ENCODE assay signal across 2 cellular contexts in the genomic region with DNA sequence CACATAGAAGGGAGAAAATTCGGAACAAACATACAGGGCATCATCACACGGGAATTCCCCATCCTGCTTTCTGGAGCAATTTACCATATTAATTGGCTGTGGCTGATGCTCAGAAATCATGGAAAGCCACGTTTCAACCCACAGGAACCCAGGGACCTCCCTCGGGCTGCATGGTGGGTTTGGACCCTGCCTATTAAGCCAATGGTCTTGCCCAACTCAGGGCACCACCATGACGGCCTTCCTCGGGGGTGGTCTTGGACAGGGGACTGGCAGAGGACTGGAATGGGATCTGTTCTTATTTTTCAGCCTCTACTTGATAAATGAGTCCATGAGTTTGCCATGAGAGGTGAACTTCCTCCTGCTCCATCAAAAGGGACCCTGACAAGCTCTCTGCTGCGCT.
TF ChIP-seq lines count a peak whose summit lies in the region.

No MANE protein-coding gene starts in this region.

TF ChIP-seq in WTC11, 78 proteins besides CTCF, POLR2A, EP300 and RAD21 (continues in another document):
- TF ChIP-seq, protein P1, sequence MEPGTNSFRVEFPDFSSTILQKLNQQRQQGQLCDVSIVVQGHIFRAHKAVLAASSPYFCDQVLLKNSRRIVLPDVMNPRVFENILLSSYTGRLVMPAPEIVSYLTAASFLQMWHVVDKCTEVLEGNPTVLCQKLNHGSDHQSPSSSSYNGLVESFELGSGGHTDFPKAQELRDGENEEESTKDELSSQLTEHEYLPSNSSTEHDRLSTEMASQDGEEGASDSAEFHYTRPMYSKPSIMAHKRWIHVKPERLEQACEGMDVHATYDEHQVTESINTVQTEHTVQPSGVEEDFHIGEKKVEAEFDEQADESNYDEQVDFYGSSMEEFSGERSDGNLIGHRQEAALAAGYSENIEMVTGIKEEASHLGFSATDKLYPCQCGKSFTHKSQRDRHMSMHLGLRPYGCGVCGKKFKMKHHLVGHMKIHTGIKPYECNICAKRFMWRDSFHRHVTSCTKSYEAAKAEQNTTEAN (CRISPR knock-in tag; IDR thresholded peaks at IDR 0.05), result no peak
- TF ChIP-seq ZNF232 (CRISPR knock-in tag; IDR thresholded peaks at IDR 0.05), result no peak
- TF ChIP-seq JUN (CRISPR knock-in tag; IDR thresholded peaks at IDR 0.05), result no peak
- TF ChIP-seq, protein P2, sequence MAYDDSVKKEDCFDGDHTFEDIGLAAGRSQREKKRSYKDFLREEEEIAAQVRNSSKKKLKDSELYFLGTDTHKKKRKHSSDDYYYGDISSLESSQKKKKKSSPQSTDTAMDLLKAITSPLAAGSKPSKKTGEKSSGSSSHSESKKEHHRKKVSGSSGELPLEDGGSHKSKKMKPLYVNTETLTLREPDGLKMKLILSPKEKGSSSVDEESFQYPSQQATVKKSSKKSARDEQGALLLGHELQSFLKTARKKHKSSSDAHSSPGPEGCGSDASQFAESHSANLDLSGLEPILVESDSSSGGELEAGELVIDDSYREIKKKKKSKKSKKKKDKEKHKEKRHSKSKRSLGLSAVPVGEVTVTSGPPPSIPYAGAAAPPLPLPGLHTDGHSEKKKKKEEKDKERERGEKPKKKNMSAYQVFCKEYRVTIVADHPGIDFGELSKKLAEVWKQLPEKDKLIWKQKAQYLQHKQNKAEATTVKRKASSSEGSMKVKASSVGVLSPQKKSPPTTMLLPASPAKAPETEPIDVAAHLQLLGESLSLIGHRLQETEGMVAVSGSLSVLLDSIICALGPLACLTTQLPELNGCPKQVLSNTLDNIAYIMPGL (CRISPR knock-in tag; IDR thresholded peaks at IDR 0.05), result no peak
- TF ChIP-seq, protein P3, sequence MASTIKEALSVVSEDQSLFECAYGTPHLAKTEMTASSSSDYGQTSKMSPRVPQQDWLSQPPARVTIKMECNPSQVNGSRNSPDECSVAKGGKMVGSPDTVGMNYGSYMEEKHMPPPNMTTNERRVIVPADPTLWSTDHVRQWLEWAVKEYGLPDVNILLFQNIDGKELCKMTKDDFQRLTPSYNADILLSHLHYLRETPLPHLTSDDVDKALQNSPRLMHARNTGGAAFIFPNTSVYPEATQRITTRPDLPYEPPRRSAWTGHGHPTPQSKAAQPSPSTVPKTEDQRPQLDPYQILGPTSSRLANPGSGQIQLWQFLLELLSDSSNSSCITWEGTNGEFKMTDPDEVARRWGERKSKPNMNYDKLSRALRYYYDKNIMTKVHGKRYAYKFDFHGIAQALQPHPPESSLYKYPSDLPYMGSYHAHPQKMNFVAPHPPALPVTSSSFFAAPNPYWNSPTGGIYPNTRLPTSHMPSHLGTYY (CRISPR knock-in tag; IDR thresholded peaks at IDR 0.05), result no peak
- TF ChIP-seq NFATC4 (CRISPR knock-in tag; IDR thresholded peaks at IDR 0.05), result no peak
- TF ChIP-seq FOXJ3 (CRISPR knock-in tag; IDR thresholded peaks at IDR 0.05; ENCODE audit: borderline replicate concordance), result no peak
- no peak for TF ChIP-seq ZNF219 (CRISPR knock-in tag; IDR thresholded peaks at IDR 0.05; ENCODE audit: borderline replicate concordance)
- TF ChIP-seq, protein P4, sequence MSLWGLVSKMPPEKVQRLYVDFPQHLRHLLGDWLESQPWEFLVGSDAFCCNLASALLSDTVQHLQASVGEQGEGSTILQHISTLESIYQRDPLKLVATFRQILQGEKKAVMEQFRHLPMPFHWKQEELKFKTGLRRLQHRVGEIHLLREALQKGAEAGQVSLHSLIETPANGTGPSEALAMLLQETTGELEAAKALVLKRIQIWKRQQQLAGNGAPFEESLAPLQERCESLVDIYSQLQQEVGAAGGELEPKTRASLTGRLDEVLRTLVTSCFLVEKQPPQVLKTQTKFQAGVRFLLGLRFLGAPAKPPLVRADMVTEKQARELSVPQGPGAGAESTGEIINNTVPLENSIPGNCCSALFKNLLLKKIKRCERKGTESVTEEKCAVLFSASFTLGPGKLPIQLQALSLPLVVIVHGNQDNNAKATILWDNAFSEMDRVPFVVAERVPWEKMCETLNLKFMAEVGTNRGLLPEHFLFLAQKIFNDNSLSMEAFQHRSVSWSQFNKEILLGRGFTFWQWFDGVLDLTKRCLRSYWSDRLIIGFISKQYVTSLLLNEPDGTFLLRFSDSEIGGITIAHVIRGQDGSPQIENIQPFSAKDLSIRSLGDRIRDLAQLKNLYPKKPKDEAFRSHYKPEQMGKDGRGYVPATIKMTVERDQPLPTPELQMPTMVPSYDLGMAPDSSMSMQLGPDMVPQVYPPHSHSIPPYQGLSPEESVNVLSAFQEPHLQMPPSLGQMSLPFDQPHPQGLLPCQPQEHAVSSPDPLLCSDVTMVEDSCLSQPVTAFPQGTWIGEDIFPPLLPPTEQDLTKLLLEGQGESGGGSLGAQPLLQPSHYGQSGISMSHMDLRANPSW (CRISPR knock-in tag; conservative IDR thresholded peaks at IDR 0.05; ENCODE audit: low read depth), result no peak
- no peak for TF ChIP-seq NR3C1 (CRISPR knock-in tag; conservative IDR thresholded peaks at IDR 0.05; ENCODE audit: low read depth)
- no peak for TF ChIP-seq KAT7 (CRISPR knock-in tag; IDR thresholded peaks at IDR 0.05; ENCODE audit: borderline replicate concordance)
- TF ChIP-seq, protein P5, sequence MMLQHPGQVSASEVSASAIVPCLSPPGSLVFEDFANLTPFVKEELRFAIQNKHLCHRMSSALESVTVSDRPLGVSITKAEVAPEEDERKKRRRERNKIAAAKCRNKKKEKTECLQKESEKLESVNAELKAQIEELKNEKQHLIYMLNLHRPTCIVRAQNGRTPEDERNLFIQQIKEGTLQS (CRISPR knock-in tag; conservative IDR thresholded peaks at IDR 0.05), result no peak
- no peak for TF ChIP-seq FOXK1 (CRISPR knock-in tag; IDR thresholded peaks at IDR 0.05)
- TF ChIP-seq, protein P6, sequence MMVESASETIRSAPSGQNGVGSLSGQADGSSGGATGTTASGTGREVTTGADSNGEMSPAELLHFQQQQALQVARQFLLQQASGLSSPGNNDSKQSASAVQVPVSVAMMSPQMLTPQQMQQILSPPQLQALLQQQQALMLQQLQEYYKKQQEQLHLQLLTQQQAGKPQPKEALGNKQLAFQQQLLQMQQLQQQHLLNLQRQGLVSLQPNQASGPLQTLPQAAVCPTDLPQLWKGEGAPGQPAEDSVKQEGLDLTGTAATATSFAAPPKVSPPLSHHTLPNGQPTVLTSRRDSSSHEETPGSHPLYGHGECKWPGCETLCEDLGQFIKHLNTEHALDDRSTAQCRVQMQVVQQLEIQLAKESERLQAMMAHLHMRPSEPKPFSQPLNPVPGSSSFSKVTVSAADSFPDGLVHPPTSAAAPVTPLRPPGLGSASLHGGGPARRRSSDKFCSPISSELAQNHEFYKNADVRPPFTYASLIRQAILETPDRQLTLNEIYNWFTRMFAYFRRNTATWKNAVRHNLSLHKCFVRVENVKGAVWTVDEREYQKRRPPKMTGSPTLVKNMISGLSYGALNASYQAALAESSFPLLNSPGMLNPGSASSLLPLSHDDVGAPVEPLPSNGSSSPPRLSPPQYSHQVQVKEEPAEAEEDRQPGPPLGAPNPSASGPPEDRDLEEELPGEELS (CRISPR knock-in tag; IDR thresholded peaks at IDR 0.05), result no peak

TF ChIP-seq in H1, 55 proteins besides CTCF, POLR2A, EP300 and RAD21:
- TF ChIP-seq CHD1 (IDR thresholded peaks at IDR 0.05; ENCODE audit: low read depth, low read length) (no peak), RBBP5 (IDR thresholded peaks at IDR 0.05; ENCODE audit: borderline replicate concordance, low read depth, low read length) (no peak), ASH2L (IDR thresholded peaks at IDR 0.05; ENCODE audit: low read length) (no peak), FOSL1 (IDR thresholded peaks at IDR 0.05; ENCODE audit: insufficient read depth, low read depth, low read length) (no peak), SAP30 (IDR thresholded peaks at IDR 0.05; ENCODE audit: insufficient read depth, insufficient replicate concordance, low read length) (no peak), SP1 (IDR thresholded peaks at IDR 0.05; ENCODE audit: low read depth, low read length) (no peak), KDM1A (IDR thresholded peaks at IDR 0.05; ENCODE audit: borderline replicate concordance, low read length) (no peak), EGR1 (IDR thresholded peaks at IDR 0.05; ENCODE audit: borderline replicate concordance, low read depth, low read length) (no peak), RNF2 (IDR thresholded peaks at IDR 0.05; ENCODE audit: borderline replicate concordance, low read depth, low read length, missing control alignments, poor library complexity, severe bottlenecking) (no peak), CTBP2 (IDR thresholded peaks at IDR 0.05; ENCODE audit: borderline replicate concordance, insufficient read depth, insufficient read length, low read length) (no peak), EZH2 (IDR thresholded peaks at IDR 0.05; ENCODE audit: low read depth, low read length, severe bottlenecking) (no peak), BCL11A (IDR thresholded peaks at IDR 0.05; ENCODE audit: low read depth in 2 of 2, low read length in 2 of 2) (no peak), CBX8 (IDR thresholded peaks at IDR 0.05; ENCODE audit: borderline replicate concordance, low read depth, low read length) (no peak), SIN3A (conservative IDR thresholded peaks at IDR 0.05 in 1 of 2, IDR thresholded peaks at IDR 0.05 in 1 of 2; ENCODE audit: low read depth in 1 of 2, low read length in 2 of 2) (no peak), CEBPB (IDR thresholded peaks at IDR 0.05; ENCODE audit: low read depth, low read length) (no peak)
- TF ChIP-seq, protein P7, sequence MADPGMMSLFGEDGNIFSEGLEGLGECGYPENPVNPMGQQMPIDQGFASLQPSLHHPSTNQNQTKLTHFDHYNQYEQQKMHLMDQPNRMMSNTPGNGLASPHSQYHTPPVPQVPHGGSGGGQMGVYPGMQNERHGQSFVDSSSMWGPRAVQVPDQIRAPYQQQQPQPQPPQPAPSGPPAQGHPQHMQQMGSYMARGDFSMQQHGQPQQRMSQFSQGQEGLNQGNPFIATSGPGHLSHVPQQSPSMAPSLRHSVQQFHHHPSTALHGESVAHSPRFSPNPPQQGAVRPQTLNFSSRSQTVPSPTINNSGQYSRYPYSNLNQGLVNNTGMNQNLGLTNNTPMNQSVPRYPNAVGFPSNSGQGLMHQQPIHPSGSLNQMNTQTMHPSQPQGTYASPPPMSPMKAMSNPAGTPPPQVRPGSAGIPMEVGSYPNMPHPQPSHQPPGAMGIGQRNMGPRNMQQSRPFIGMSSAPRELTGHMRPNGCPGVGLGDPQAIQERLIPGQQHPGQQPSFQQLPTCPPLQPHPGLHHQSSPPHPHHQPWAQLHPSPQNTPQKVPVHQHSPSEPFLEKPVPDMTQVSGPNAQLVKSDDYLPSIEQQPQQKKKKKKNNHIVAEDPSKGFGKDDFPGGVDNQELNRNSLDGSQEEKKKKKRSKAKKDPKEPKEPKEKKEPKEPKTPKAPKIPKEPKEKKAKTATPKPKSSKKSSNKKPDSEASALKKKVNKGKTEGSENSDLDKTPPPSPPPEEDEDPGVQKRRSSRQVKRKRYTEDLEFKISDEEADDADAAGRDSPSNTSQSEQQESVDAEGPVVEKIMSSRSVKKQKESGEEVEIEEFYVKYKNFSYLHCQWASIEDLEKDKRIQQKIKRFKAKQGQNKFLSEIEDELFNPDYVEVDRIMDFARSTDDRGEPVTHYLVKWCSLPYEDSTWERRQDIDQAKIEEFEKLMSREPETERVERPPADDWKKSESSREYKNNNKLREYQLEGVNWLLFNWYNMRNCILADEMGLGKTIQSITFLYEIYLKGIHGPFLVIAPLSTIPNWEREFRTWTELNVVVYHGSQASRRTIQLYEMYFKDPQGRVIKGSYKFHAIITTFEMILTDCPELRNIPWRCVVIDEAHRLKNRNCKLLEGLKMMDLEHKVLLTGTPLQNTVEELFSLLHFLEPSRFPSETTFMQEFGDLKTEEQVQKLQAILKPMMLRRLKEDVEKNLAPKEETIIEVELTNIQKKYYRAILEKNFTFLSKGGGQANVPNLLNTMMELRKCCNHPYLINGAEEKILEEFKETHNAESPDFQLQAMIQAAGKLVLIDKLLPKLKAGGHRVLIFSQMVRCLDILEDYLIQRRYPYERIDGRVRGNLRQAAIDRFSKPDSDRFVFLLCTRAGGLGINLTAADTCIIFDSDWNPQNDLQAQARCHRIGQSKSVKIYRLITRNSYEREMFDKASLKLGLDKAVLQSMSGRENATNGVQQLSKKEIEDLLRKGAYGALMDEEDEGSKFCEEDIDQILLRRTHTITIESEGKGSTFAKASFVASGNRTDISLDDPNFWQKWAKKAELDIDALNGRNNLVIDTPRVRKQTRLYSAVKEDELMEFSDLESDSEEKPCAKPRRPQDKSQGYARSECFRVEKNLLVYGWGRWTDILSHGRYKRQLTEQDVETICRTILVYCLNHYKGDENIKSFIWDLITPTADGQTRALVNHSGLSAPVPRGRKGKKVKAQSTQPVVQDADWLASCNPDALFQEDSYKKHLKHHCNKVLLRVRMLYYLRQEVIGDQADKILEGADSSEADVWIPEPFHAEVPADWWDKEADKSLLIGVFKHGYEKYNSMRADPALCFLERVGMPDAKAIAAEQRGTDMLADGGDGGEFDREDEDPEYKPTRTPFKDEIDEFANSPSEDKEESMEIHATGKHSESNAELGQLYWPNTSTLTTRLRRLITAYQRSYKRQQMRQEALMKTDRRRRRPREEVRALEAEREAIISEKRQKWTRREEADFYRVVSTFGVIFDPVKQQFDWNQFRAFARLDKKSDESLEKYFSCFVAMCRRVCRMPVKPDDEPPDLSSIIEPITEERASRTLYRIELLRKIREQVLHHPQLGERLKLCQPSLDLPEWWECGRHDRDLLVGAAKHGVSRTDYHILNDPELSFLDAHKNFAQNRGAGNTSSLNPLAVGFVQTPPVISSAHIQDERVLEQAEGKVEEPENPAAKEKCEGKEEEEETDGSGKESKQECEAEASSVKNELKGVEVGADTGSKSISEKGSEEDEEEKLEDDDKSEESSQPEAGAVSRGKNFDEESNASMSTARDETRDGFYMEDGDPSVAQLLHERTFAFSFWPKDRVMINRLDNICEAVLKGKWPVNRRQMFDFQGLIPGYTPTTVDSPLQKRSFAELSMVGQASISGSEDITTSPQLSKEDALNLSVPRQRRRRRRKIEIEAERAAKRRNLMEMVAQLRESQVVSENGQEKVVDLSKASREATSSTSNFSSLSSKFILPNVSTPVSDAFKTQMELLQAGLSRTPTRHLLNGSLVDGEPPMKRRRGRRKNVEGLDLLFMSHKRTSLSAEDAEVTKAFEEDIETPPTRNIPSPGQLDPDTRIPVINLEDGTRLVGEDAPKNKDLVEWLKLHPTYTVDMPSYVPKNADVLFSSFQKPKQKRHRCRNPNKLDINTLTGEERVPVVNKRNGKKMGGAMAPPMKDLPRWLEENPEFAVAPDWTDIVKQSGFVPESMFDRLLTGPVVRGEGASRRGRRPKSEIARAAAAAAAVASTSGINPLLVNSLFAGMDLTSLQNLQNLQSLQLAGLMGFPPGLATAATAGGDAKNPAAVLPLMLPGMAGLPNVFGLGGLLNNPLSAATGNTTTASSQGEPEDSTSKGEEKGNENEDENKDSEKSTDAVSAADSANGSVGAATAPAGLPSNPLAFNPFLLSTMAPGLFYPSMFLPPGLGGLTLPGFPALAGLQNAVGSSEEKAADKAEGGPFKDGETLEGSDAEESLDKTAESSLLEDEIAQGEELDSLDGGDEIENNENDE (IDR thresholded peaks at IDR 0.05; ENCODE audit: insufficient replicate concordance, low read length), result no peak
- TF ChIP-seq, protein P5 (IDR thresholded peaks at IDR 0.05; ENCODE audit: insufficient read depth, low read depth, low read length), result no peak
